1 cellular context compared by ENCODE assay signal in genomic region chr17:66165537-66166123, GRCh38.
TF ChIP-seq lines count a peak whose summit lies in the region.

No MANE protein-coding gene starts in this region.

TF ChIP-seq in HepG2, 621 proteins besides CTCF, POLR2A, EP300 and RAD21 (continued from another document):
- 0 out of 2 replicates have a peak, but pooled peaks have one; percentile 26 for TF ChIP-seq ZNF816 (CRISPR knock-in tag; IDR thresholded peaks at IDR 0.05; ENCODE audit: borderline replicate concordance)
- peak; percentile 91 for TF ChIP-seq STAG1 (CRISPR knock-in tag; IDR thresholded peaks at IDR 0.05)
- TF ChIP-seq, protein P1, sequence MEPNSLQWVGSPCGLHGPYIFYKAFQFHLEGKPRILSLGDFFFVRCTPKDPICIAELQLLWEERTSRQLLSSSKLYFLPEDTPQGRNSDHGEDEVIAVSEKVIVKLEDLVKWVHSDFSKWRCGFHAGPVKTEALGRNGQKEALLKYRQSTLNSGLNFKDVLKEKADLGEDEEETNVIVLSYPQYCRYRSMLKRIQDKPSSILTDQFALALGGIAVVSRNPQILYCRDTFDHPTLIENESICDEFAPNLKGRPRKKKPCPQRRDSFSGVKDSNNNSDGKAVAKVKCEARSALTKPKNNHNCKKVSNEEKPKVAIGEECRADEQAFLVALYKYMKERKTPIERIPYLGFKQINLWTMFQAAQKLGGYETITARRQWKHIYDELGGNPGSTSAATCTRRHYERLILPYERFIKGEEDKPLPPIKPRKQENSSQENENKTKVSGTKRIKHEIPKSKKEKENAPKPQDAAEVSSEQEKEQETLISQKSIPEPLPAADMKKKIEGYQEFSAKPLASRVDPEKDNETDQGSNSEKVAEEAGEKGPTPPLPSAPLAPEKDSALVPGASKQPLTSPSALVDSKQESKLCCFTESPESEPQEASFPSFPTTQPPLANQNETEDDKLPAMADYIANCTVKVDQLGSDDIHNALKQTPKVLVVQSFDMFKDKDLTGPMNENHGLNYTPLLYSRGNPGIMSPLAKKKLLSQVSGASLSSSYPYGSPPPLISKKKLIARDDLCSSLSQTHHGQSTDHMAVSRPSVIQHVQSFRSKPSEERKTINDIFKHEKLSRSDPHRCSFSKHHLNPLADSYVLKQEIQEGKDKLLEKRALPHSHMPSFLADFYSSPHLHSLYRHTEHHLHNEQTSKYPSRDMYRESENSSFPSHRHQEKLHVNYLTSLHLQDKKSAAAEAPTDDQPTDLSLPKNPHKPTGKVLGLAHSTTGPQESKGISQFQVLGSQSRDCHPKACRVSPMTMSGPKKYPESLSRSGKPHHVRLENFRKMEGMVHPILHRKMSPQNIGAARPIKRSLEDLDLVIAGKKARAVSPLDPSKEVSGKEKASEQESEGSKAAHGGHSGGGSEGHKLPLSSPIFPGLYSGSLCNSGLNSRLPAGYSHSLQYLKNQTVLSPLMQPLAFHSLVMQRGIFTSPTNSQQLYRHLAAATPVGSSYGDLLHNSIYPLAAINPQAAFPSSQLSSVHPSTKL (CRISPR knock-in tag; IDR thresholded peaks at IDR 0.05): peak; percentile 38; the same call in 1 of the 2 replicates
- peak; percentile 84 for TF ChIP-seq SMC3 (IDR thresholded peaks at IDR 0.05; ENCODE audit: low read length)
- TF ChIP-seq, protein P2, sequence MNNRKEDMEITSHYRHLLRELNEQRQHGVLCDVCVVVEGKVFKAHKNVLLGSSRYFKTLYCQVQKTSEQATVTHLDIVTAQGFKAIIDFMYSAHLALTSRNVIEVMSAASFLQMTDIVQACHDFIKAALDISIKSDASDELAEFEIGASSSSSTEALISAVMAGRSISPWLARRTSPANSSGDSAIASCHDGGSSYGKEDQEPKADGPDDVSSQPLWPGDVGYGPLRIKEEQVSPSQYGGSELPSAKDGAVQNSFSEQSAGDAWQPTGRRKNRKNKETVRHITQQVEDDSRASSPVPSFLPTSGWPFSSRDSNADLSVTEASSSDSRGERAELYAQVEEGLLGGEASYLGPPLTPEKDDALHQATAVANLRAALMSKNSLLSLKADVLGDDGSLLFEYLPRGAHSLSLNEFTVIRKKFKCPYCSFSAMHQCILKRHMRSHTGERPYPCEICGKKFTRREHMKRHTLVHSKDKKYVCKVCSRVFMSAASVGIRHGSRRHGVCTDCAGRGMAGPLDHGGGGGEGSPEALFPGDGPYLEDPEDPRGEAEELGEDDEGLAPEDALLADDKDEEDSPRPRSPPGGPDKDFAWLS (CRISPR knock-in tag; IDR thresholded peaks at IDR 0.05; ENCODE audit: borderline replicate concordance): no peak
